In the genomic region with DNA sequence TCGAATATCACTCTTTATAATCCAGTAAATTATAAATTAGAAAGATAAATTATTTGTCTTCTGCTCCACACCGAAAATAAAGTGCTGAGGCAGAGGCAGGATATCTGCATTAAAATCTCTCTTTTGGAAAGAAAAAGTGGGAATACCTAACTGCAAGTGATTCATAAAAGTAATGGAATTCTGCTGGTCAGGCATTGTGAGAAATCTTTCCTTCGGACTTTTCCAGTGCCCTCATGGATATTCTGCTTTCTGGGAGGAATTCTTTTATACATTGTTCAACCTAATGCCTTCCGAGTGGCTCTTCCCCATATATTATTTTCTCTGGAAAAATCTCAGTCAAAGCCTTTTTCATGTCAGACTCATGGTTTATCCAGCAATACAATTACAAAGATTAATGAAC, we compare ENCODE assay signal across 9 cellular contexts.
"Had no signal": no experiment of that assay in that cellular context is flagged by ENCODE, and none has a peak within 500 bp of the region (broad histone marks: within the 10 kb centered on the region; RNA-seq: fewer than 3 reads in every experiment).

No MANE protein-coding gene starts in this region.

- H3K4me2 ChIP-seq: GM23338 had no signal

- H3K4me3 ChIP-seq: GM23248, GM23338, HAP-1 had no signal

- H2AFZ ChIP-seq: GM23248, GM23338 had no signal

- H3K9me3 ChIP-seq: HAP-1 had no signal

- H3K4me1 ChIP-seq: HAP-1 had no signal

- H3K36me3 ChIP-seq: HAP-1 had no signal

- ATAC-seq: GM23338, HCT116 had no signal

- H3K9ac ChIP-seq: GM23248 had no signal

- H3K27ac ChIP-seq: GM23248 had no signal

- DNase-seq: GM23248, GOT3, H7, H9, HCEC 1CT, HFFc6 had no signal
